In genomic region chr1:20102875-20103274, GRCh38 we compare ENCODE assay signal across 21 cellular contexts. TPM values are rescaled to one million over a fixed set of nuclear protein-coding genes. Genes with fewer than 3 reads are reported as not detected.
DNase-seq lines count a peak whose midpoint lies in the region; ATAC-seq, FAIRE-seq and TF ChIP-seq lines count a peak whose summit lies in the region.
"Had no signal": no experiment of that assay in that cellular context is flagged by ENCODE, and none has a peak within 500 bp of the region (broad histone marks: within the 10 kb centered on the region; RNA-seq: fewer than 3 reads in every experiment).

No MANE protein-coding gene starts in this region.

- H3K4me3 ChIP-seq in cardiac fibroblast (replicated peaks in 1 of 2; ENCODE audit: low read depth in 2 of 2, low read length in 2 of 2): no peak overlapping the region
- H3K4me3 ChIP-seq: A549, GM12878, upper lobe of left lung had no signal

- no peak for TF ChIP-seq POLR2A in H54 (IDR thresholded peaks at IDR 0.05; ENCODE audit: low read depth, low read length)

- no peak for DNase-seq in activated CD4-positive, CD25-positive, alpha-beta regulatory T cell treated with anti-CD3 and anti-CD28 coated beads, Interleukin-2, amount 50 U/mL, for 72 hours
- DNase-seq in LHCN-M2 (ENCODE audit: low read depth) (peak; percentile 81), cardiac fibroblast (ENCODE audit: low read depth in 2 of 2) (peak; percentile 76 to 78), myocyte (ENCODE audit: low read depth) (peak; percentile 46), NK-92 (lab: John Stamatoyannopoulos, UW; ENCODE audit: unreplicated experiment) (no peak), H54 (ENCODE audit: insufficient read length, low spot score) (no peak)
- DNase-seq: activated T-cell treated with anti-CD3 and anti-CD28 coated beads for 4 hours; amygdala; DMS153; islet precursor cell; NCI-H748 treated with DMSO at 0.1 percent for 48 hours; retina; stimulated activated CD4-positive, alpha-beta T cell treated with anti-CD3 and anti-CD28 coated beads, Interleukin-2, amount 100 ng/mL, for 24 hours had no signal

- TF ChIP-seq CTCF in cardiac fibroblast (IDR thresholded peaks at IDR 0.05; ENCODE audit: low read depth, low read length): no peak

- ATAC-seq in activated CD4-positive, CD25-positive, alpha-beta regulatory T cell treated with anti-CD3 and anti-CD28 coated beads, Interleukin-2, amount 50 U/mL, for 24 hours: peak; percentile 33 to 44
- no peak for ATAC-seq in HG02840 (IDR thresholded peaks at IDR 0.05; ENCODE audit: low FRiP score, unreplicated experiment)
- ATAC-seq: A549, GM12878 had no signal

- FAIRE-seq in H54 (lab: Jason Lieb, UNC): no peak
- FAIRE-seq: A549, GM12878 had no signal

RNA-seq across cellular contexts. Expression of gene PLA2G2D, which starts 16.5 kb away (rescaled TPM):
- not detected in 2 replicates for total RNA-seq in LHCN-M2 (2014; rRNA removed)
- polyA plus RNA-seq in LHCN-M2 (2012): not detected
- not detected in 2 replicates for total RNA-seq in myocyte
- not detected for polyA plus RNA-seq in myocyte (2012)
- total RNA-seq: dermis microvascular lymphatic vessel endothelial cell, SK-MEL-5 had no signal
- polyA plus RNA-seq: A549 had no signal

RNA-seq across cellular contexts. Expression of gene PLA2G5, which starts 32.9 kb away (rescaled TPM):
- total RNA-seq in LHCN-M2 (2014; rRNA removed) (not detected in 2 replicates), myocyte (not detected in 2 replicates)
- polyA plus RNA-seq in LHCN-M2 (2012): not detected
- polyA plus RNA-seq in myocyte (2012): not detected
- total RNA-seq: SK-MEL-5 had no signal
- polyA plus RNA-seq: A549, IgD-negative memory B cell had no signal

RNA-seq across cellular contexts. Expression of gene PLA2G2F, which starts 36.2 kb away (rescaled TPM):
- total RNA-seq in LHCN-M2 (2014; rRNA removed) (not detected in 2 replicates), myocyte (not detected in 2 replicates)
- not detected for polyA plus RNA-seq in LHCN-M2 (2012)
- polyA plus RNA-seq in myocyte (2012): 0.01 TPM
- total RNA-seq: dermis microvascular lymphatic vessel endothelial cell, GM12878, SK-MEL-5, upper lobe of left lung had no signal
- polyA plus RNA-seq: A549, IgD-negative memory B cell had no signal

Comparison
In these comparisons a context has a peak if more than half of its experiments do, and no peak if none do; other contexts are left out.
1. DNase-seq: peak in LHCN-M2 (single experiment), cardiac fibroblast (2 of 2) and myocyte (single experiment); none in activated CD4-positive, CD25-positive, alpha-beta regulatory T cell treated with anti-CD3 and anti-CD28 coated beads, Interleukin-2, amount 50 U/mL, for 72 hours (single experiment), NK-92 (single experiment) and H54 (single experiment).